Comparison of ENCODE assay signal across 14 cellular contexts in the genomic region with DNA sequence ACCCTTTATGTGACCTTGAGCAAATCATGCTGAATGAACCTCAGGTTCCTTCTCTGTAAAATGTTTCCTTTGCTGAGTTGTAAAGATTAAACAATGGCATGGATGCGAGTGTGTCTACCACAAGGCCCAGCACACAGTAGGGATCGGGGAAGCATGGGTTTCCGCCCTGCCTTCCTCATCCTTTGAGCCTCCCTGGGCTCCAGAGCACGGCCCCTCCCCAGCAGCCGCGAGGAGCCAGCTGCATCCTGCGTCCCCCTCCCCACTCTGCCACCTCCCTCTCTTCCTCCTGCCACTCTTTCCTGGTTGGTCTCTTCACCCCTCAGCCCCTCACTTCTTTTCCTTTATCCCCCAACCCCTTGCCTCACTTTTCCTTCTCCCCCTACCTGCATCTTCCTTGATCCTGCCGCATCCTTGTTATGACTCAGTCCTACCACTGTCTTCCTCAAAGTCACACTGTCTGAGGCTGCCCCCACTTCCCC. TPM values are rescaled to one million over a fixed set of nuclear protein-coding genes. Genes with fewer than 3 reads are reported as not detected.
DNase-seq lines count a peak whose midpoint lies in the region; ATAC-seq and TF ChIP-seq lines count a peak whose summit lies in the region.
"Had no signal": no experiment of that assay in that cellular context is flagged by ENCODE, and none has a peak within 500 bp of the region (broad histone marks: within the 10 kb centered on the region; RNA-seq: fewer than 3 reads in every experiment).

No MANE protein-coding gene starts in this region.

- no peak for DNase-seq in activated CD4-positive, alpha-beta memory T cell treated with anti-CD3 and anti-CD28 coated beads, Interleukin-2, amount 10 ng/mL, durations not matched to agents 7 days and 5 days
- no peak for DNase-seq in activated CD4-positive, alpha-beta memory T cell treated with anti-CD3 and anti-CD28 coated beads for 36 hours
- DNase-seq in Karpas-422 (no peak), chondrocyte (ENCODE audit: low spot score) (no peak), osteocyte (ENCODE audit: extremely low spot score, unreplicated experiment) (no peak), KG1 (lab: John Stamatoyannopoulos, UW) (no peak)
- DNase-seq: activated CD8-positive, alpha-beta memory T cell treated with anti-CD3 and anti-CD28 coated beads, Interleukin-2, amount 50 U/mL, for 48 hours; amniotic stem cell; hippocampal formation; NCI-H1105 treated with DMSO at 0.1 percent for 48 hours; NCI-H226; stimulated activated naive CD8-positive, alpha-beta T cell treated with anti-CD3 and anti-CD28 coated beads, Interleukin-15, Interleukin-2, amounts not matched to agents 100 U/mL and 50 U/mL, for 24 hours had no signal

- H3K4me2 ChIP-seq in Karpas-422 (ENCODE audit: low read depth, low read length, poor library complexity, severe bottlenecking), result no peak overlapping the region

- no peaks in the 10 kb centered on the region for H4K20me1 ChIP-seq in Karpas-422 (ENCODE audit: insufficient read depth, low read depth, low read length)

- H3K4me1 Mint-ChIP-seq in activated CD4-positive, alpha-beta memory T cell treated with anti-CD3 and anti-CD28 coated beads, Interleukin-2, amount 10 ng/mL, durations not matched to agents 7 days and 5 days, result peaks cover 20% of the 10 kb centered on the region
- H3K4me1 Mint-ChIP-seq in activated CD4-positive, alpha-beta memory T cell treated with anti-CD3 and anti-CD28 coated beads for 36 hours (ENCODE audit: low read depth), result peaks cover 10% of the 10 kb centered on the region
- H3K4me1 Mint-ChIP-seq in chondrocyte (ENCODE audit: low read depth), result peaks cover 28% of the 10 kb centered on the region
- H3K4me1 Mint-ChIP-seq in osteocyte (ENCODE audit: unreplicated experiment), result peaks cover 10% of the 10 kb centered on the region

- H3K4me1 ChIP-seq in Karpas-422 (ENCODE audit: low read length) (peaks cover 22% of the 10 kb centered on the region), gastroesophageal sphincter (peaks cover 0 to 42% (median 10%) of the 10 kb centered on the region in 3 donors)

- H3K27ac ChIP-seq in Karpas-422 (ENCODE audit: low read length), result no peak overlapping the region
- H3K27ac ChIP-seq in gastroesophageal sphincter, result no peak overlapping the region

- no peaks in the 10 kb centered on the region for H3K36me3 Mint-ChIP-seq in activated CD4-positive, alpha-beta memory T cell treated with anti-CD3 and anti-CD28 coated beads, Interleukin-2, amount 10 ng/mL, durations not matched to agents 7 days and 5 days (ENCODE audit: low read depth)
- H3K36me3 Mint-ChIP-seq in activated CD4-positive, alpha-beta memory T cell treated with anti-CD3 and anti-CD28 coated beads for 36 hours, result peaks cover 4% of the 10 kb centered on the region
- H3K36me3 Mint-ChIP-seq in chondrocyte (ENCODE audit: low read depth), result peaks cover 8% of the 10 kb centered on the region
- H3K36me3 Mint-ChIP-seq in osteocyte (ENCODE audit: unreplicated experiment), result peaks cover 10% of the 10 kb centered on the region

- no peak overlapping the region for H2AFZ ChIP-seq in Karpas-422 (ENCODE audit: low read length)

- ATAC-seq in gastroesophageal sphincter, result no peak
- no peak for ATAC-seq in GM21423 (IDR thresholded peaks at IDR 0.05; ENCODE audit: unreplicated experiment)
- ATAC-seq: stimulated activated naive CD8-positive, alpha-beta T cell treated with anti-CD3 and anti-CD28 coated beads, Interleukin-15, Interleukin-2, amounts not matched to agents 100 U/mL and 50 U/mL, for 24 hours had no signal

- H3K27me3 Mint-ChIP-seq in activated CD4-positive, alpha-beta memory T cell treated with anti-CD3 and anti-CD28 coated beads, Interleukin-2, amount 10 ng/mL, durations not matched to agents 7 days and 5 days, result no peaks in the 10 kb centered on the region
- H3K27me3 Mint-ChIP-seq in activated CD4-positive, alpha-beta memory T cell treated with anti-CD3 and anti-CD28 coated beads for 36 hours, result no peaks in the 10 kb centered on the region
- H3K27me3 Mint-ChIP-seq in chondrocyte (ENCODE audit: low read depth) (no peaks in the 10 kb centered on the region), osteocyte (ENCODE audit: unreplicated experiment) (no peaks in the 10 kb centered on the region)

- no peak for TF ChIP-seq POLR2A in gastroesophageal sphincter (IDR thresholded peaks at IDR 0.05)

- 50 to 60% methylated on average over 7 to 8 of the region's 8 CpGs for WGBS in gastroesophageal sphincter (ENCODE audit: low coverage in 1 of 2), 2 donors

- H3K9me3 ChIP-seq in Karpas-422 (ENCODE audit: low read length), result no peaks in the 10 kb centered on the region
- no peaks in the 10 kb centered on the region for H3K9me3 ChIP-seq in gastroesophageal sphincter

- H3K36me3 ChIP-seq in Karpas-422 (ENCODE audit: insufficient read depth, low read length) (peaks cover 12% of the 10 kb centered on the region; the same call in 1 of the 2 replicates), gastroesophageal sphincter (peaks cover 0 to 53% of the 10 kb centered on the region in 2 donors)

- H3K27me3 ChIP-seq in Karpas-422 (ENCODE audit: low read length) (no peaks in the 10 kb centered on the region), gastroesophageal sphincter (no peaks in the 10 kb centered on the region)

- intact Hi-C loops in activated CD4-positive, alpha-beta memory T cell treated with anti-CD3 and anti-CD28 coated beads for 36 hours (cut with micrococcal nuclease), result loop anchor here (10.0 kb wide), 1 partner anchor 552 kb away; the partner anchor contains the start of genes MYL11 and TBC1D10B

- TF ChIP-seq CTCF in chondrocyte (IDR thresholded peaks at IDR 0.05) (no peak), osteocyte (IDR thresholded peaks at IDR 0.05) (no peak), gastroesophageal sphincter (IDR thresholded peaks at IDR 0.05) (no peak)

- CTCF ChIA-PET in activated CD4-positive, alpha-beta memory T cell treated with anti-CD3 and anti-CD28 coated beads, Interleukin-2, amount 10 ng/mL, durations not matched to agents 7 days and 5 days (lab: Charles Lee), result interaction anchor here (3.8 kb wide), 1 partner anchor 14 kb away, joined by 19 read pairs; no protein-coding TSS in a partner anchor
- CTCF ChIA-PET in activated CD4-positive, alpha-beta memory T cell treated with anti-CD3 and anti-CD28 coated beads for 36 hours (lab: Charles Lee), result interaction anchor here (1.5 to 1.9 kb wide), 2 partner anchors 16 to 82 kb away, joined by 4 to 7 read pairs; no protein-coding TSS in a partner anchor

- H3K4me3 ChIP-seq in Karpas-422 (ENCODE audit: low read length), result no peak overlapping the region
- H3K4me3 ChIP-seq in gastroesophageal sphincter, result no peak overlapping the region

- peak overlapping the region; percentile 18 for H3K27ac Mint-ChIP-seq in activated CD4-positive, alpha-beta memory T cell treated with anti-CD3 and anti-CD28 coated beads, Interleukin-2, amount 10 ng/mL, durations not matched to agents 7 days and 5 days
- H3K27ac Mint-ChIP-seq in activated CD4-positive, alpha-beta memory T cell treated with anti-CD3 and anti-CD28 coated beads for 36 hours, result no peak overlapping the region
- peak overlapping the region; percentile 65 for H3K27ac Mint-ChIP-seq in chondrocyte (ENCODE audit: unreplicated experiment)
- H3K27ac Mint-ChIP-seq in osteocyte (ENCODE audit: unreplicated experiment), result peak overlapping the region; percentile 33

- peaks cover 14% of the 10 kb centered on the region for H3K79me2 ChIP-seq in Karpas-422 (ENCODE audit: low read length)

- 0 out of 2 replicates have a peak overlapping the region, but pooled peaks have one; percentile 15 for H3K9ac ChIP-seq in Karpas-422 (ENCODE audit: low read length)

- no peaks in the 10 kb centered on the region for H3K9me2 ChIP-seq in Karpas-422 (replicated peaks; ENCODE audit: insufficient read depth, low read length)

- H3K4me3 Mint-ChIP-seq in activated CD4-positive, alpha-beta memory T cell treated with anti-CD3 and anti-CD28 coated beads, Interleukin-2, amount 10 ng/mL, durations not matched to agents 7 days and 5 days, result peak overlapping the region; percentile 25
- H3K4me3 Mint-ChIP-seq in activated CD4-positive, alpha-beta memory T cell treated with anti-CD3 and anti-CD28 coated beads for 36 hours, result no peak overlapping the region
- peak overlapping the region; percentile 27 for H3K4me3 Mint-ChIP-seq in chondrocyte (ENCODE audit: unreplicated experiment)
- no peak overlapping the region for H3K4me3 Mint-ChIP-seq in osteocyte (ENCODE audit: unreplicated experiment)

- H3K9me3 Mint-ChIP-seq in activated CD4-positive, alpha-beta memory T cell treated with anti-CD3 and anti-CD28 coated beads, Interleukin-2, amount 10 ng/mL, durations not matched to agents 7 days and 5 days, result no peaks in the 10 kb centered on the region
- H3K9me3 Mint-ChIP-seq in activated CD4-positive, alpha-beta memory T cell treated with anti-CD3 and anti-CD28 coated beads for 36 hours, result no peaks in the 10 kb centered on the region
- H3K9me3 Mint-ChIP-seq in chondrocyte (ENCODE audit: low read depth) (no peaks in the 10 kb centered on the region), osteocyte (ENCODE audit: unreplicated experiment) (no peaks in the 10 kb centered on the region)

- POLR2A ChIA-PET in activated CD4-positive, alpha-beta memory T cell treated with anti-CD3 and anti-CD28 coated beads, Interleukin-2, amount 10 ng/mL, durations not matched to agents 7 days and 5 days (lab: Charles Lee), result no interaction called here
- POLR2A ChIA-PET in activated CD4-positive, alpha-beta memory T cell treated with anti-CD3 and anti-CD28 coated beads for 36 hours (lab: Charles Lee), result no interaction called here

- TF ChIP-seq EP300 in gastroesophageal sphincter (IDR thresholded peaks at IDR 0.05), result no peak

RNA-seq across cellular contexts. Expression of gene FBXL19, which starts 3.0 kb away (rescaled TPM):
- 10 to 100 TPM; 25.8 to 27.2 TPM for total RNA-seq in activated CD4-positive, alpha-beta memory T cell treated with anti-CD3 and anti-CD28 coated beads, Interleukin-2, amount 10 ng/mL, durations not matched to agents 7 days and 5 days
- total RNA-seq in activated CD4-positive, alpha-beta memory T cell treated with anti-CD3 and anti-CD28 coated beads for 36 hours, result 10 to 100 TPM; 21.0 to 22.2 TPM
- total RNA-seq in Karpas-422 (2014; rRNA removed; shearing (Covaris generic); ENCODE audit: low replicate concordance), result 24.5 and 59.5 TPM in 2 replicates
- 19.4 to 21.5 TPM (median 20.5 TPM) in 3 replicates for total RNA-seq in chondrocyte
- 23.1 and 24.3 TPM in 2 replicates for total RNA-seq in osteocyte
- 10 to 100 TPM in 3 of 4 donors, 1 to 10 TPM in 1; 10.0 to 23.5 (median 11.9) TPM for total RNA-seq in gastroesophageal sphincter

RNA-seq across cellular contexts. Expression of gene ORAI3, which starts 22.5 kb away (rescaled TPM):
- 10 to 100 TPM; 30.3 to 33.6 TPM for total RNA-seq in activated CD4-positive, alpha-beta memory T cell treated with anti-CD3 and anti-CD28 coated beads, Interleukin-2, amount 10 ng/mL, durations not matched to agents 7 days and 5 days
- 1 to 10 TPM; 9.6 to 9.7 TPM for total RNA-seq in activated CD4-positive, alpha-beta memory T cell treated with anti-CD3 and anti-CD28 coated beads for 36 hours
- 34.0 and 60.7 TPM in 2 replicates for total RNA-seq in Karpas-422 (2014; rRNA removed; shearing (Covaris generic); ENCODE audit: low replicate concordance)
- 10.3 to 16.0 TPM (median 15.6 TPM) in 3 replicates for total RNA-seq in chondrocyte
- total RNA-seq in osteocyte, result 25.2 and 30.0 TPM in 2 replicates
- 10 to 100 TPM; 23.7 to 51.5 (median 40.0) TPM for total RNA-seq in gastroesophageal sphincter

RNA-seq across cellular contexts. Expression of gene CTF1, which starts 30.0 kb away (rescaled TPM):
- total RNA-seq in activated CD4-positive, alpha-beta memory T cell treated with anti-CD3 and anti-CD28 coated beads, Interleukin-2, amount 10 ng/mL, durations not matched to agents 7 days and 5 days, result under 1 TPM; 0.20 to 0.25 TPM
- under 1 TPM; 0.22 to 0.43 TPM for total RNA-seq in activated CD4-positive, alpha-beta memory T cell treated with anti-CD3 and anti-CD28 coated beads for 36 hours
- total RNA-seq in Karpas-422 (2014; rRNA removed; shearing (Covaris generic); ENCODE audit: low replicate concordance), result 0.94 and 1.1 TPM in 2 replicates
- 3.7 to 5.7 TPM (median 4.2 TPM) in 3 replicates for total RNA-seq in chondrocyte
- 5.1 and 6.0 TPM in 2 replicates for total RNA-seq in osteocyte
- total RNA-seq in gastroesophageal sphincter, result 10 to 100 TPM in 1 of 4 donors, 1 to 10 TPM in 3; 5.1 to 14.6 (median 6.2) TPM

RNA-seq across cellular contexts. Expression of gene SETD1A, which starts 31.2 kb away (rescaled TPM):
- total RNA-seq in activated CD4-positive, alpha-beta memory T cell treated with anti-CD3 and anti-CD28 coated beads, Interleukin-2, amount 10 ng/mL, durations not matched to agents 7 days and 5 days, result 10 to 100 TPM; 18.8 to 20.3 TPM
- 10 to 100 TPM; 16.4 to 17.4 TPM for total RNA-seq in activated CD4-positive, alpha-beta memory T cell treated with anti-CD3 and anti-CD28 coated beads for 36 hours
- 3.8 and 4.3 TPM in 2 replicates for total RNA-seq in Karpas-422 (2014; rRNA removed; shearing (Covaris generic); ENCODE audit: low replicate concordance)
- total RNA-seq in chondrocyte, result 15.0 to 18.0 TPM (median 15.8 TPM) in 3 replicates
- 20.1 and 22.6 TPM in 2 replicates for total RNA-seq in osteocyte
- 10 to 100 TPM in 2 of 4 donors, 1 to 10 TPM in 2; 5.5 to 12.9 (median 10.1) TPM for total RNA-seq in gastroesophageal sphincter

RNA-seq across cellular contexts. Expression of gene BCL7C, which starts 32.5 kb away (rescaled TPM):
- 10 to 100 TPM; 22.3 to 23.5 TPM for total RNA-seq in activated CD4-positive, alpha-beta memory T cell treated with anti-CD3 and anti-CD28 coated beads, Interleukin-2, amount 10 ng/mL, durations not matched to agents 7 days and 5 days
- total RNA-seq in activated CD4-positive, alpha-beta memory T cell treated with anti-CD3 and anti-CD28 coated beads for 36 hours, result 10 to 100 TPM; 25.6 to 25.7 TPM
- 27.4 and 59.7 TPM in 2 replicates for total RNA-seq in Karpas-422 (2014; rRNA removed; shearing (Covaris generic); ENCODE audit: low replicate concordance)
- total RNA-seq in chondrocyte (34.6 to 37.5 TPM (median 37.3 TPM) in 3 replicates), osteocyte (37.6 and 38.1 TPM in 2 replicates), gastroesophageal sphincter (10 to 100 TPM; 39.2 to 48.7 (median 42.0) TPM)

Comparison
In these comparisons a context has a peak if more than half of its experiments do, and no peak if none do; other contexts are left out.
1. H3K4me3 Mint-ChIP-seq: peak in activated CD4-positive, alpha-beta memory T cell treated with anti-CD3 and anti-CD28 coated beads, Interleukin-2, amount 10 ng/mL, durations not matched to agents 7 days and 5 days (single experiment) and chondrocyte (single experiment); none in activated CD4-positive, alpha-beta memory T cell treated with anti-CD3 and anti-CD28 coated beads for 36 hours (single experiment) and osteocyte (single experiment).